In the genomic region with DNA sequence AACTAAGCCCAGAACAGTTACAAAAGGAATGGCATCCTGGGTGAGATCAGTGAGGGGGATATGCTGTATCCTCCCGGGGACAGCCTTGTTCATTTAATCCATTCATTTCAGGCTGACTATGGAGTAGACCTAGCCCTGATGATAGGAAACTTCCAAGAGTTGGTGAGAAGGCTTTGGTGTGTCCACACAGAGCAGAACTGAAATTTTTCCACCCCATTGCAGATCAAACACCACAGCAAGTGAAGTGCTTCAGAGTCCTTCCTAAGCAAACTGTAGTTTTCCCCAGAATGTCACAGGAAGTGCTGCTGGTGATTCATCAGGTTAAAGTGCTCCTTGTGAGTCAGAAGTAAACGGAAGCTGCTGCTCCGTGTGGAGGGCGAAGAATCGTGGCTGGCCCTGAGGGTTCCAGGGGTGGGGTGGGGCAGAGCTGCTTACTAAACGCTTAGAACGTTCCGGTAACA, we compare ENCODE assay signal across 8 cellular contexts.
DNase-seq lines count a peak whose midpoint lies in the region; ATAC-seq and TF ChIP-seq lines count a peak whose summit lies in the region.

No MANE protein-coding gene starts in this region.

- no peaks in the 10 kb centered on the region for H3K36me3 ChIP-seq in Loucy (ENCODE audit: insufficient read depth, low read length)
- H3K36me3 ChIP-seq in endodermal cell (ENCODE audit: control insufficient read depth, insufficient read depth, low read length) = no peaks in the 10 kb centered on the region
- H3K36me3 ChIP-seq in tibial artery = no peaks in the 10 kb centered on the region

- DNase-seq in activated CD8-positive, alpha-beta T cell treated with anti-CD3 and anti-CD28 coated beads for 36 hours = peak; percentile 86
- DNase-seq in endodermal cell = peak; percentile 58
- no peak for DNase-seq in omental fat pad (ENCODE audit: low spot score)
- peak; percentile 53 to 75 for DNase-seq in tibial artery
- no peak for DNase-seq in middle frontal gyrus (ENCODE audit: extremely low spot score, low spot score)

- peaks cover 36% of the 10 kb centered on the region for H3K4me1 Mint-ChIP-seq in activated CD8-positive, alpha-beta T cell treated with anti-CD3 and anti-CD28 coated beads for 36 hours (ENCODE audit: low read depth)
- peaks cover 13% of the 10 kb centered on the region for H3K4me1 Mint-ChIP-seq in endodermal cell

- H3K27me3 Mint-ChIP-seq in activated CD8-positive, alpha-beta T cell treated with anti-CD3 and anti-CD28 coated beads for 36 hours = peaks cover 18% of the 10 kb centered on the region
- H3K27me3 Mint-ChIP-seq in endodermal cell (ENCODE audit: insufficient read depth) = peaks cover 7% of the 10 kb centered on the region

- H3K4me3 ChIP-seq in Loucy (ENCODE audit: low read length, poor library complexity, severe bottlenecking) (peak overlapping the region; percentile 53), endodermal cell (ENCODE audit: low read length) (no peak overlapping the region), tibial artery (no peak overlapping the region)

- H3K27me3 ChIP-seq in Loucy (ENCODE audit: insufficient read depth, low read length, poor library complexity, severe bottlenecking) (peaks cover 21% of the 10 kb centered on the region), endodermal cell (ENCODE audit: control insufficient read depth, insufficient read depth, low read length, poor library complexity, severe bottlenecking) (no peaks in the 10 kb centered on the region), tibial artery (peaks cover 0 to 2% of the 10 kb centered on the region in 2 donors)

- intact Hi-C loops in activated CD8-positive, alpha-beta T cell treated with anti-CD3 and anti-CD28 coated beads for 36 hours (cut with micrococcal nuclease) = loop anchor here (5.0 kb wide), 1 partner anchor 87 kb away; no protein-coding TSS in a partner anchor
- intact Hi-C loops in tibial artery (cut with DNase I; ENCODE audit: low total_unique reads) = loop anchor here (10.0 kb wide), 3 partner anchors 241 to 911 kb away; a partner anchor contains a TSS

- H3K36me3 Mint-ChIP-seq in activated CD8-positive, alpha-beta T cell treated with anti-CD3 and anti-CD28 coated beads for 36 hours (ENCODE audit: low read depth) = no peaks in the 10 kb centered on the region
- no peaks in the 10 kb centered on the region for H3K36me3 Mint-ChIP-seq in endodermal cell (ENCODE audit: low read depth)

- H3K4me1 ChIP-seq in Loucy (ENCODE audit: insufficient read depth, low read length, poor library complexity, severe bottlenecking) = peaks cover 24% of the 10 kb centered on the region
- peaks cover 20% of the 10 kb centered on the region for H3K4me1 ChIP-seq in endodermal cell (ENCODE audit: control insufficient read depth, insufficient read depth, low read length)
- H3K4me1 ChIP-seq in tibial artery = peaks cover 0 to 21% (median 14%) of the 10 kb centered on the region in 4 donors

- H3K27ac Mint-ChIP-seq in activated CD8-positive, alpha-beta T cell treated with anti-CD3 and anti-CD28 coated beads for 36 hours = peak overlapping the region; percentile 87
- H3K27ac Mint-ChIP-seq in endodermal cell = no peak overlapping the region

- H3K9me3 ChIP-seq in Loucy (ENCODE audit: insufficient read depth, low read depth, low read length) (no peaks in the 10 kb centered on the region), endodermal cell (ENCODE audit: control insufficient read depth, low read length) (no peaks in the 10 kb centered on the region), tibial artery (no peaks in the 10 kb centered on the region)

- peak overlapping the region; percentile 73 for H2AFZ ChIP-seq in Loucy (ENCODE audit: low read length)

- WGBS in endodermal cell (ENCODE audit: insufficient coverage in 1 of 2, insufficient read length in 1 of 2), 2 experiments = 76% methylated on average over 5 to 8 of the region's 8 CpGs

- no peaks in the 10 kb centered on the region for H3K9me2 ChIP-seq in Loucy (replicated peaks; ENCODE audit: low read depth, low read length)

- H3K4me2 ChIP-seq in Loucy (ENCODE audit: low read depth, low read length, poor library complexity, severe bottlenecking) = peak overlapping the region; percentile 60

- H3K9ac ChIP-seq in Loucy (ENCODE audit: low read depth, low read length, poor library complexity, severe bottlenecking) = peak overlapping the region; percentile 18
- H3K9ac ChIP-seq in endodermal cell (ENCODE audit: extremely low read depth, low read length, poor library complexity, severe bottlenecking) = no peak overlapping the region

- CTCF ChIA-PET in activated CD8-positive, alpha-beta T cell treated with anti-CD3 and anti-CD28 coated beads for 36 hours (lab: Charles Lee) = interaction anchor here (1.1 to 4.2 kb wide), 11 partner anchors 21 to 242 kb away, joined by 3 to 24 read pairs (median 3); a partner anchor contains a TSS

- POLR2A ChIA-PET in activated CD8-positive, alpha-beta T cell treated with anti-CD3 and anti-CD28 coated beads for 36 hours (lab: Charles Lee) = no interaction called here

- no peaks in the 10 kb centered on the region for H3K79me2 ChIP-seq in Loucy (ENCODE audit: insufficient read depth, low read length)

- TF ChIP-seq CTCF in Loucy (conservative IDR thresholded peaks at IDR 0.05; ENCODE audit: low read length) (no peak), endodermal cell (conservative IDR thresholded peaks at IDR 0.05) (no peak), omental fat pad (IDR thresholded peaks at IDR 0.05) (no peak), tibial artery (IDR thresholded peaks at IDR 0.05) (no peak)
- TF ChIP-seq CTCF in activated CD8-positive, alpha-beta T cell treated with anti-CD3 and anti-CD28 coated beads for 36 hours (IDR thresholded peaks at IDR 0.05) = no peak

- peak; percentile 41 for ATAC-seq in GM18861 (IDR thresholded peaks at IDR 0.05; ENCODE audit: unreplicated experiment)
- peak; percentile 84 for ATAC-seq in activated CD8-positive, alpha-beta T cell treated with anti-CD3 and anti-CD28 coated beads for 36 hours
- peak; percentile 67 for ATAC-seq in omental fat pad (ENCODE audit: low FRiP score)
- ATAC-seq in HG03039 (IDR thresholded peaks at IDR 0.05; ENCODE audit: unreplicated experiment) = no peak

- peak overlapping the region; percentile 2 for H3K4me3 Mint-ChIP-seq in activated CD8-positive, alpha-beta T cell treated with anti-CD3 and anti-CD28 coated beads for 36 hours
- H3K4me3 Mint-ChIP-seq in endodermal cell = no peak overlapping the region

- no peaks in the 10 kb centered on the region for H3F3A ChIP-seq in Loucy (ENCODE audit: low read depth)

- no peaks in the 10 kb centered on the region for H4K20me1 ChIP-seq in Loucy (ENCODE audit: insufficient read depth, low read length, poor library complexity, severe bottlenecking)

- no peak overlapping the region for H3K27ac ChIP-seq in endodermal cell (ENCODE audit: low read depth, low read length)
- H3K27ac ChIP-seq in tibial artery = peak overlapping the region; percentile 43 to 47

- no peaks in the 10 kb centered on the region for H3K9me3 Mint-ChIP-seq in activated CD8-positive, alpha-beta T cell treated with anti-CD3 and anti-CD28 coated beads for 36 hours
- H3K9me3 Mint-ChIP-seq in endodermal cell = no peaks in the 10 kb centered on the region

Comparison
In these comparisons a context has a peak if more than half of its experiments do, and no peak if none do; other contexts are left out.
1. DNase-seq: peak in activated CD8-positive, alpha-beta T cell treated with anti-CD3 and anti-CD28 coated beads for 36 hours (single experiment), endodermal cell (single experiment) and tibial artery (2 of 2); none in omental fat pad (single experiment) and middle frontal gyrus (single experiment).